ENCODE assay signal across 8 cellular contexts in genomic region chr19:18701250-18701608, GRCh38. TPM values are rescaled to one million over a fixed set of nuclear protein-coding genes. Genes with fewer than 3 reads are reported as not detected.
DNase-seq lines count a peak whose midpoint lies in the region; ATAC-seq and TF ChIP-seq lines count a peak whose summit lies in the region.

No MANE protein-coding gene starts in this region.

- peaks cover 20% of the 10 kb centered on the region for H3K4me1 Mint-ChIP-seq in osteocyte (ENCODE audit: unreplicated experiment)

- H3K36me3 Mint-ChIP-seq in osteocyte (ENCODE audit: unreplicated experiment), result no peaks in the 10 kb centered on the region

- H3K27ac Mint-ChIP-seq in osteocyte (ENCODE audit: unreplicated experiment), result no peak overlapping the region

- H3K27me3 Mint-ChIP-seq in osteocyte (ENCODE audit: unreplicated experiment), result no peaks in the 10 kb centered on the region

- TF ChIP-seq CTCF in cardiac fibroblast (IDR thresholded peaks at IDR 0.05; ENCODE audit: low read depth, low read length) (no peak), osteocyte (IDR thresholded peaks at IDR 0.05) (no peak)

- peak; percentile 65 for DNase-seq in DMS 273 (lab: John Stamatoyannopoulos, UW; ENCODE audit: unreplicated experiment)
- DNase-seq in DMS 273 treated with DMSO at 0.1 percent for 48 hours (lab: John Stamatoyannopoulos, UW), result no peak
- DNase-seq in cardiac fibroblast (ENCODE audit: low read depth in 2 of 2), result no peak
- no peak for DNase-seq in osteocyte (ENCODE audit: extremely low spot score, unreplicated experiment)
- no peak for DNase-seq in NCI-H128 (lab: John Stamatoyannopoulos, UW; ENCODE audit: unreplicated experiment)
- no peak for DNase-seq in activated effector memory CD4-positive, alpha-beta T cell treated with anti-CD3 and anti-CD28 coated beads, Interleukin-2, amount 50 U/mL, for 16 hours
- no peak for DNase-seq in GDM1 (lab: John Stamatoyannopoulos, UW)

- peak overlapping the region; percentile 13 to 40 for H3K4me3 ChIP-seq in cardiac fibroblast (replicated peaks in 1 of 2; ENCODE audit: low read depth in 2 of 2, low read length in 2 of 2)

- H3K9me3 Mint-ChIP-seq in osteocyte (ENCODE audit: unreplicated experiment), result no peaks in the 10 kb centered on the region

- ATAC-seq in HG03432 (IDR thresholded peaks at IDR 0.05; ENCODE audit: unreplicated experiment), result peak; percentile 29

- H3K4me3 Mint-ChIP-seq in osteocyte (ENCODE audit: unreplicated experiment), result peak overlapping the region; percentile 59

RNA-seq across cellular contexts. Expression of gene CRTC1, which starts 17.7 kb away (rescaled TPM):
- total RNA-seq in osteocyte, result 24.0 and 25.7 TPM in 2 replicates
